7 cellular contexts compared by ENCODE assay signal in the genomic region with DNA sequence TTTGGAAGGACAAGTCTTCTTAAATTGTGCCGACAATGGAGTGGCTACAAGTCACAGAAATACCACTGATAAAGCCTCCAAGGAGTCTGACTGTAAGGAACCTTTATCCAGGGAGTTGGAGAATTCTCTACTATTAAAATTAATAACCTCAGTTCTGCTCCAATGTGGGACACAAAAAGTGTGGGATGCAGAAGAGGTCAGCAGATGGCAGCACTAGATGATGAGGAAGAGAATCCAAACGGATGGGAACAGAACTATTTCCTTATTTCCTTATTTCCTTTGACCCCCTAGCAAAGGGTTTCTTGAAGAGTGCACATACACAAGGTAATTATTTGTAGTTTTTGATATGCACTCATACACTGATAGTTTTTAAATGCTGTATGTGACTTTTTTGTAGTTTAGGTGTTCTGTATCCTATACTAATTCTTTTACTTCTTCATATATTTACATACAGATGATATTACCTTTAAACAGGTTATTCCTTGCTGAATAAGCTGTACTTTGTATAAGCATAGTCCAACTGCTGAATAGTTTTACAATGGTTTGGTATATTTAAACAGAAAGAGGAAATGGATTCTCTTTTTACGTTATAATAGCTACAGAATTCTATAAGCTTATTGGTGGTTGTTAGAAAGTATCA. TPM values are rescaled to one million over a fixed set of nuclear protein-coding genes. Genes with fewer than 3 reads are reported as not detected.
DNase-seq lines count a peak whose midpoint lies in the region; ATAC-seq, FAIRE-seq and TF ChIP-seq lines count a peak whose summit lies in the region.

No MANE protein-coding gene starts in this region.

- H3K9ac ChIP-seq in astrocyte (ENCODE audit: low read length) (no peak overlapping the region), keratinocyte (ENCODE audit: control insufficient read depth, extremely low read depth, insufficient read depth, low read length) (no peak overlapping the region)

- H3K27me3 Mint-ChIP-seq in astrocyte (ENCODE audit: low read depth, unreplicated experiment): no peaks in the 10 kb centered on the region

- H3K27ac ChIP-seq in astrocyte (ENCODE audit: low read depth, low read length): no peak overlapping the region
- no peak overlapping the region for H3K27ac ChIP-seq in keratinocyte (ENCODE audit: control insufficient read depth, insufficient read depth, low read length)
- no peak overlapping the region for H3K27ac ChIP-seq in uterus

- no peaks in the 10 kb centered on the region for H3K9me1 ChIP-seq in keratinocyte (ENCODE audit: control insufficient read depth, extremely low read depth, insufficient read depth, low read length)

- H3K79me2 ChIP-seq in astrocyte (ENCODE audit: insufficient read depth, low read length): no peaks in the 10 kb centered on the region
- H3K79me2 ChIP-seq in keratinocyte (ENCODE audit: control insufficient read depth, insufficient read depth, low read length): no peaks in the 10 kb centered on the region

- no peaks in the 10 kb centered on the region for H3K4me1 ChIP-seq in astrocyte (ENCODE audit: insufficient read depth, low read length)
- no peaks in the 10 kb centered on the region for H3K4me1 ChIP-seq in keratinocyte (ENCODE audit: control insufficient read depth, extremely low read depth, insufficient read depth, low read length)
- no peaks in the 10 kb centered on the region for H3K4me1 ChIP-seq in uterus

- no peak overlapping the region for H3K4me2 ChIP-seq in astrocyte (ENCODE audit: low read length)
- H3K4me2 ChIP-seq in keratinocyte (ENCODE audit: control insufficient read depth, extremely low read depth, insufficient read depth, low read depth, low read length): no peak overlapping the region

- H3K27me3 ChIP-seq in GM06990 (replicated peaks; ENCODE audit: control insufficient read depth, insufficient read depth, low read length): no peaks in the 10 kb centered on the region
- no peaks in the 10 kb centered on the region for H3K27me3 ChIP-seq in astrocyte (ENCODE audit: insufficient read depth, low read length)
- H3K27me3 ChIP-seq in keratinocyte (ENCODE audit: control insufficient read depth, extremely low read depth, insufficient read depth, low read length): no peaks in the 10 kb centered on the region
- no peaks in the 10 kb centered on the region for H3K27me3 ChIP-seq in uterus

- TF ChIP-seq CTCF in GM06990 (IDR thresholded peaks at IDR 0.05; ENCODE audit: insufficient read depth, low read length, poor library complexity, severe bottlenecking) (peak; percentile 51), astrocyte (IDR thresholded peaks at IDR 0.05; ENCODE audit: insufficient read depth, low read depth, low read length) (peak; percentile 73), keratinocyte (optimal IDR thresholded peaks at IDR 0.05 in 1 of 3, IDR thresholded peaks at IDR 0.05 in 1 of 3, conservative IDR thresholded peaks at IDR 0.05 in 1 of 3; ENCODE audit: extremely low read depth in 1 of 3, insufficient read depth in 2 of 3, low read length in 3 of 3) (peak; percentile 47 to 66 (median 58)), uterus (IDR thresholded peaks at IDR 0.05) (peak; percentile 48 to 64 (median 52))

- no peaks in the 10 kb centered on the region for H3K36me3 Mint-ChIP-seq in astrocyte (ENCODE audit: low read depth, unreplicated experiment)

- H3K4me1 Mint-ChIP-seq in astrocyte (ENCODE audit: low read depth, unreplicated experiment): no peaks in the 10 kb centered on the region

- no peak overlapping the region for H3K27ac Mint-ChIP-seq in astrocyte (ENCODE audit: unreplicated experiment)

- FAIRE-seq in astrocyte (lab: Jason Lieb, UNC) (peak; percentile 5), keratinocyte (lab: Jason Lieb, UNC) (no peak)

- H3K4me3 ChIP-seq in GM06990 (replicated peaks; ENCODE audit: low read depth, low read length): no peak overlapping the region
- no peak overlapping the region for H3K4me3 ChIP-seq in astrocyte (ENCODE audit: insufficient read depth, low read depth, low read length)
- H3K4me3 ChIP-seq in keratinocyte (ENCODE audit: control insufficient read depth in 2 of 3, extremely low read depth in 1 of 3, insufficient read depth in 2 of 3, low read depth in 1 of 3, low read length in 3 of 3): no peak overlapping the region
- no peak overlapping the region for H3K4me3 ChIP-seq in uterus

- no peaks in the 10 kb centered on the region for H3K9me3 Mint-ChIP-seq in astrocyte (ENCODE audit: unreplicated experiment)

- no peak for ATAC-seq in HG03432 (IDR thresholded peaks at IDR 0.05; ENCODE audit: unreplicated experiment)

- DNase-seq in GM06990 (ENCODE audit: extremely low read depth, insufficient read length) (no peak), NAMALWA (ENCODE audit: low spot score) (peak; percentile 19), astrocyte (ENCODE audit: low read depth) (peak; percentile 10), keratinocyte (ENCODE audit: low read depth, low spot score) (no peak), uterus (peak; percentile 18 to 30)
- no peak for DNase-seq in NK-92 treated with Interleukin-12 subunit alpha and Interleukin-12 subunit beta, amount 100 ng/mL, for 24 hours (lab: John Stamatoyannopoulos, UW)

- intact Hi-C loops in uterus (cut with DNase I; ENCODE audit: low total_unique reads): no loop called here

- H3K36me3 ChIP-seq in GM06990 (ENCODE audit: control insufficient read depth, insufficient read depth, low read length) (no peaks in the 10 kb centered on the region), astrocyte (ENCODE audit: insufficient read depth, low read length) (no peaks in the 10 kb centered on the region), keratinocyte (ENCODE audit: control insufficient read depth in 2 of 2, extremely low read depth in 1 of 2, insufficient read depth in 2 of 2, low read length in 2 of 2) (no peaks in the 10 kb centered on the region), uterus (no peaks in the 10 kb centered on the region)

- H3K9me3 ChIP-seq in astrocyte (ENCODE audit: insufficient read depth, low read depth, low read length) (no peaks in the 10 kb centered on the region), keratinocyte (ENCODE audit: control insufficient read depth, low read depth, low read length) (no peaks in the 10 kb centered on the region), uterus (no peaks in the 10 kb centered on the region)

- no peak overlapping the region for H2AFZ ChIP-seq in astrocyte (ENCODE audit: low read depth, low read length)
- no peak overlapping the region for H2AFZ ChIP-seq in keratinocyte (ENCODE audit: control insufficient read depth, low read length)

- no peak overlapping the region for H3K4me3 Mint-ChIP-seq in astrocyte (ENCODE audit: unreplicated experiment)

- dilution Hi-C loops in keratinocyte (cut with MboI; ENCODE audit: extremely low pct_ligation_motif_present, low sequenced_read_pairs): no loop called here

- H4K20me1 ChIP-seq in astrocyte (ENCODE audit: insufficient read depth, low read length) (no peaks in the 10 kb centered on the region), keratinocyte (ENCODE audit: control insufficient read depth, extremely low read depth, insufficient read depth, low read length) (no peaks in the 10 kb centered on the region)

- TF ChIP-seq POLR2A in uterus (IDR thresholded peaks at IDR 0.05): no peak

RNA-seq across cellular contexts. Expression of a gene that starts 25.6 kb away (rescaled TPM):
- total RNA-seq in astrocyte (0.91 and 1.2 TPM in 2 replicates), uterus (10 to 100 TPM in 2 of 4 donors, 1 to 10 TPM in 2; 3.6 to 44.8 (median 9.8) TPM)
- polyA plus RNA-seq in keratinocyte: 0.10 TPM in 1 of 3 replicates, not detected in the others
- not detected for polyA plus RNA-seq in keratinocyte (2011; ENCODE audit: low read depth)
- not detected in 2 replicates for polyA plus RNA-seq in keratinocyte (2011; cell fraction: cytosol; rRNA removed)
- polyA plus RNA-seq in keratinocyte (2011; cell fraction: nucleus; rRNA removed): not detected in 2 replicates
- polyA plus RNA-seq in keratinocyte (2012; ENCODE audit: low replicate concordance): not detected in 2 replicates
- polyA minus RNA-seq in keratinocyte: not detected in 3 replicates
- not detected for polyA minus RNA-seq in keratinocyte (2011; cell fraction: cytosol; rRNA and poly(A)+ RNA removed)
- not detected in 2 replicates for polyA minus RNA-seq in keratinocyte (2011; cell fraction: nucleus; rRNA and poly(A)+ RNA removed)

Comparison
In these comparisons a context has a peak if more than half of its experiments do, and no peak if none do; other contexts are left out.
1. DNase-seq: peak in NAMALWA (single experiment), astrocyte (single experiment) and uterus (2 of 2); none in GM06990 (single experiment), keratinocyte (single experiment) and NK-92 treated with Interleukin-12 subunit alpha and Interleukin-12 subunit beta, amount 100 ng/mL, for 24 hours (single experiment).
2. Peak in every context shown above with its lines, with median percentiles within 50 percentile points of each other: CTCF ChIP-seq.